ENCODE assay signal across 2 cellular contexts in genomic region chr7:129444776-129445175, GRCh38. TPM values are rescaled to one million over a fixed set of nuclear protein-coding genes. Genes with fewer than 3 reads are reported as not detected.
"Had no signal": no experiment of that assay in that cellular context is flagged by ENCODE, and none has a peak within 500 bp of the region (broad histone marks: within the 10 kb centered on the region; RNA-seq: fewer than 3 reads in every experiment).

No MANE protein-coding gene starts in this region.

RNA-seq across cellular contexts. Expression of gene SMKR1, which starts 57.6 kb away (rescaled TPM):
- total RNA-seq: HepG2, IMR-90 had no signal
